Comparison of ENCODE assay signal across 16 cellular contexts in genomic region chr5:179870952-179871351, GRCh38. TPM values are rescaled to one million over a fixed set of nuclear protein-coding genes. Genes with fewer than 3 reads are reported as not detected.
DNase-seq lines count a peak whose midpoint lies in the region; ATAC-seq, FAIRE-seq and TF ChIP-seq lines count a peak whose summit lies in the region.
"Had no signal": no experiment of that assay in that cellular context is flagged by ENCODE, and none has a peak within 500 bp of the region (broad histone marks: within the 10 kb centered on the region; RNA-seq: fewer than 3 reads in every experiment).

No MANE protein-coding gene starts in this region.

- H3K36me3 Mint-ChIP-seq in central memory CD8-positive, alpha-beta T cell (ENCODE audit: insufficient read depth): peaks cover 7% of the 10 kb centered on the region
- H3K36me3 Mint-ChIP-seq in neural progenitor cell: peaks cover 14% of the 10 kb centered on the region
- H3K36me3 Mint-ChIP-seq in activated naive CD4-positive, alpha-beta T cell treated with anti-CD3 and anti-CD28 coated beads, Interleukin-2, amount 50 U/mL, for 72 hours: peaks cover 0 to 5% of the 10 kb centered on the region in 2 donors

- H3K27me3 Mint-ChIP-seq in central memory CD8-positive, alpha-beta T cell: no peaks in the 10 kb centered on the region
- no peaks in the 10 kb centered on the region for H3K27me3 Mint-ChIP-seq in neural progenitor cell (ENCODE audit: insufficient read depth, low read depth)
- H3K27me3 Mint-ChIP-seq: CD4-positive, alpha-beta T cell had no signal

- peaks cover 28% of the 10 kb centered on the region for H3F3A ChIP-seq in neural progenitor cell (ENCODE audit: low read depth)

- TF ChIP-seq POLR2A in HepG2 (IDR thresholded peaks at IDR 0.05; ENCODE audit: insufficient read depth in 1 of 2, low read depth in 2 of 2, low read length in 2 of 2) (no peak), right lobe of liver (IDR thresholded peaks at IDR 0.05) (no peak)

- 84% methylated on average over 2 of the region's 3 CpGs for WGBS in HepG2 (ENCODE audit: low lambda C conversion rate)
- 92% methylated on average over 3 of the region's 3 CpGs for WGBS in right lobe of liver (ENCODE audit: insufficient coverage, low coverage, low lambda C conversion rate, missing lambda C conversion rate)

- BruUV-seq in HepG2 (replicated peaks; lab: Mats Ljungman, UMichigan): no TSS peak

- intact Hi-C loops in HepG2 (cut with micrococcal nuclease; ENCODE audit: unreplicated experiment) (no loop called here), right lobe of liver (cut with DNase I) (no loop called here)

- no peaks in the 10 kb centered on the region for H3K9me3 Mint-ChIP-seq in central memory CD8-positive, alpha-beta T cell
- H3K9me3 Mint-ChIP-seq in neural progenitor cell: no peaks in the 10 kb centered on the region
- no peaks in the 10 kb centered on the region for H3K9me3 Mint-ChIP-seq in activated naive CD4-positive, alpha-beta T cell treated with anti-CD3 and anti-CD28 coated beads, Interleukin-2, amount 50 U/mL, for 72 hours
- H3K9me3 Mint-ChIP-seq: CD4-positive, alpha-beta T cell had no signal

- no peak for TF ChIP-seq RAD21 in HepG2 (CRISPR knock-in tag; IDR thresholded peaks at IDR 0.05)

- H3K9me3 ChIP-seq in HepG2 (ENCODE audit: low read length) (no peaks in the 10 kb centered on the region), right lobe of liver (no peaks in the 10 kb centered on the region), neural progenitor cell (ENCODE audit: low read depth) (no peaks in the 10 kb centered on the region)
- H3K9me3 ChIP-seq: A549, Caco-2 had no signal

- POLR2A ChIA-PET in HepG2 (lab: Yijun Ruan, JAX): no interaction called here

- H3K9ac ChIP-seq in HepG2 (ENCODE audit: insufficient read depth, low read depth, low read length): no peak overlapping the region
- H3K9ac ChIP-seq in neural progenitor cell: no peak overlapping the region

- TF ChIP-seq EP300 in HepG2 (IDR thresholded peaks at IDR 0.05; ENCODE audit: low read depth in 2 of 2, low read length in 2 of 2): no peak
- TF ChIP-seq EP300 in HepG2 (CRISPR knock-in tag; IDR thresholded peaks at IDR 0.05; ENCODE audit: borderline replicate concordance): no peak

- no peak overlapping the region for H3K4me3 ChIP-seq in HepG2 (replicated peaks in 1 of 3; ENCODE audit: insufficient read depth in 1 of 3, low read depth in 2 of 3, low read length in 3 of 3)
- H3K4me3 ChIP-seq in right lobe of liver: no peak overlapping the region
- H3K4me3 ChIP-seq in neural progenitor cell: no peak overlapping the region
- H3K4me3 ChIP-seq: A549, K562 had no signal

- H3K27ac ChIP-seq in HepG2 (ENCODE audit: extremely low read length, insufficient read depth, low read length) (no peak overlapping the region), right lobe of liver (no peak overlapping the region), neural progenitor cell (no peak overlapping the region)
- H3K27ac ChIP-seq: A549 had no signal

- H4K20me1 ChIP-seq in HepG2 (ENCODE audit: insufficient read depth, low read length) (no peaks in the 10 kb centered on the region), neural progenitor cell (ENCODE audit: low read depth) (peaks cover 4% of the 10 kb centered on the region)

- H3K79me2 ChIP-seq in HepG2 (ENCODE audit: insufficient read depth, low read length) (no peaks in the 10 kb centered on the region), neural progenitor cell (ENCODE audit: low read depth) (no peaks in the 10 kb centered on the region)

- CTCF ChIA-PET in HepG2 (lab: Yijun Ruan, JAX; ENCODE audit: low intra/inter-chr PET ratio, low total read pairs): interaction anchor here (1.3 kb wide), 1 partner anchor 220 kb away, joined by 5 read pairs; no protein-coding TSS in a partner anchor

- peak overlapping the region; percentile 35 for H3K27ac Mint-ChIP-seq in central memory CD8-positive, alpha-beta T cell (ENCODE audit: low read depth)
- peak overlapping the region; percentile 89 for H3K27ac Mint-ChIP-seq in neural progenitor cell
- no peak overlapping the region for H3K27ac Mint-ChIP-seq in activated naive CD4-positive, alpha-beta T cell treated with anti-CD3 and anti-CD28 coated beads, Interleukin-2, amount 50 U/mL, for 72 hours
- H3K27ac Mint-ChIP-seq: CD4-positive, alpha-beta T cell had no signal

- no peak overlapping the region for H3K4me2 ChIP-seq in HepG2 (ENCODE audit: low read depth, low read length)
- H3K4me2 ChIP-seq in neural progenitor cell: no peak overlapping the region
- H3K4me2 ChIP-seq: A549 had no signal

- H3K36me3 ChIP-seq in HepG2 (replicated peaks in 1 of 2; ENCODE audit: control insufficient read depth in 1 of 2, insufficient read depth in 2 of 2, low read length in 2 of 2) (peaks cover 27 to 49% of the 10 kb centered on the region in 2 experiments; a peak in 4 of 5 replicates), right lobe of liver (peaks cover 0 to 58% (median 12%) of the 10 kb centered on the region in 4 donors), neural progenitor cell (no peaks in the 10 kb centered on the region)

- DNase-seq in HepG2 (ENCODE audit: low spot score) (no peak), right lobe of liver (no peak), neural progenitor cell (ENCODE audit: low spot score) (no peak), occipital lobe (lab: John Stamatoyannopoulos, UW) (no peak), amniotic stem cell (lab: John Stamatoyannopoulos, UW) (no peak)
- DNase-seq in central memory CD8-positive, alpha-beta T cell (ENCODE audit: low spot score in 2 of 2): no peak
- no peak for DNase-seq in activated CD8-positive, alpha-beta memory T cell treated with anti-CD3 and anti-CD28 coated beads for 24 hours
- DNase-seq in activated naive CD4-positive, alpha-beta T cell treated with anti-CD3 and anti-CD28 coated beads, Interleukin-2, amount 50 U/mL, for 72 hours (ENCODE audit: low spot score in 2 of 2): no peak
- DNase-seq: CD4-positive, alpha-beta T cell; HCEC 1CT; NCI-H510A; OCI-M1 had no signal

- H3K4me3 Mint-ChIP-seq in central memory CD8-positive, alpha-beta T cell: no peak overlapping the region
- no peak overlapping the region for H3K4me3 Mint-ChIP-seq in neural progenitor cell
- H3K4me3 Mint-ChIP-seq: CD4-positive, alpha-beta T cell had no signal

- no peak overlapping the region for H2AFZ ChIP-seq in HepG2 (ENCODE audit: low read length)
- H2AFZ ChIP-seq in neural progenitor cell (replicated peaks): no peak overlapping the region

- no peaks in the 10 kb centered on the region for H3K4me1 Mint-ChIP-seq in central memory CD8-positive, alpha-beta T cell
- peaks cover 6% of the 10 kb centered on the region for H3K4me1 Mint-ChIP-seq in neural progenitor cell

- H3K27me3 ChIP-seq in HepG2 (ENCODE audit: control insufficient read depth in 1 of 2, insufficient read depth in 2 of 2, low read length in 2 of 2): no peaks in the 10 kb centered on the region
- no peaks in the 10 kb centered on the region for H3K27me3 ChIP-seq in right lobe of liver
- no peaks in the 10 kb centered on the region for H3K27me3 ChIP-seq in neural progenitor cell

- TF ChIP-seq CTCF in HepG2 (CRISPR knock-in tag; IDR thresholded peaks at IDR 0.05) (no peak), right lobe of liver (IDR thresholded peaks at IDR 0.05) (no peak), neural progenitor cell (IDR thresholded peaks at IDR 0.05) (no peak)

- H3K4me1 ChIP-seq in HepG2 (ENCODE audit: insufficient read depth, low read length) (no peaks in the 10 kb centered on the region), right lobe of liver (no peaks in the 10 kb centered on the region), neural progenitor cell (peaks cover 20% of the 10 kb centered on the region)
- H3K4me1 ChIP-seq: A549, Caco-2 had no signal

- in situ Hi-C loops in HepG2 (cut with HindIII; ENCODE audit: extremely low pct_ligation_motif_present, low pct_unique_long_range_greater_than_20kb): no loop called here

- ATAC-seq in HepG2 (no peak), right lobe of liver (no peak)
- no peak for ATAC-seq in central memory CD8-positive, alpha-beta T cell (replicated peaks; ENCODE audit: extremely low read depth, poor library complexity, severe bottlenecking)
- ATAC-seq in activated naive CD4-positive, alpha-beta T cell treated with anti-CD3 and anti-CD28 coated beads, Interleukin-2, amount 50 U/mL, for 72 hours: no peak

- FAIRE-seq in HepG2 (lab: Jason Lieb, UNC): no peak
- FAIRE-seq: A549, G401.6 had no signal

RNA-seq across cellular contexts. Expression of gene MRNIP, which starts 12.3 kb away (rescaled TPM):
- 11.3 and 15.5 TPM in 2 replicates for total RNA-seq in HepG2 (2016; rRNA removed; fragmentation: Illumina TruSeq; extraction: Trizol)
- total RNA-seq in HepG2 (2016; cell fraction: cytosol; rRNA removed; fragmentation: Illumina TruSeq; extraction: Trizol; ENCODE audit: low read depth): 5.8 and 6.9 TPM in 2 replicates
- total RNA-seq in HepG2 (2016; cell fraction: insoluble cytoplasmic fraction; rRNA removed; fragmentation: Illumina TruSeq; extraction: Trizol): 9.7 and 18.4 TPM in 2 replicates
- total RNA-seq in HepG2 (2016; cell fraction: membrane; rRNA removed; fragmentation: Illumina TruSeq; extraction: Trizol): 4.5 and 5.1 TPM in 2 replicates
- total RNA-seq in HepG2 (2016; cell fraction: nucleus; rRNA removed; fragmentation: Illumina TruSeq; extraction: Trizol): 22.2 and 24.1 TPM in 2 replicates
- polyA plus RNA-seq in HepG2 (2011; rRNA removed): 32.6 and 34.1 TPM in 2 replicates
- polyA plus RNA-seq in HepG2 (2011; cell fraction: cytosol; rRNA removed): 7.9 and 9.8 TPM in 2 replicates
- 162 and 171 TPM in 2 replicates for polyA plus RNA-seq in HepG2 (2011; cell fraction: nucleus; rRNA removed)
- 19.0 and 22.7 TPM in 2 replicates for polyA plus RNA-seq in HepG2 (2012)
- 1.4 and 1.7 TPM in 2 replicates for polyA plus RNA-seq in HepG2 (2016; cell fraction: cytosol; fragmentation: Illumina TruSeq; extraction: Trizol; ENCODE audit: low read depth)
- polyA plus RNA-seq in HepG2 (2016; cell fraction: insoluble cytoplasmic fraction; fragmentation: Illumina TruSeq; extraction: Trizol; ENCODE audit: low read depth): 8.1 and 8.4 TPM in 2 replicates
- 2.1 and 3.0 TPM in 2 replicates for polyA plus RNA-seq in HepG2 (2016; cell fraction: membrane; fragmentation: Illumina TruSeq; extraction: Trizol; ENCODE audit: low read depth)
- polyA plus RNA-seq in HepG2 (2016; cell fraction: nucleus; fragmentation: Illumina TruSeq; extraction: Trizol; ENCODE audit: insufficient read depth, low read depth): 78.5 and 90.7 TPM in 2 replicates
- polyA minus RNA-seq in HepG2 (2011; rRNA and poly(A)+ RNA removed; ENCODE audit: low replicate concordance): 16.4 and 18.6 TPM in 2 replicates
- polyA minus RNA-seq in HepG2 (2011; cell fraction: cytosol; rRNA and poly(A)+ RNA removed): 2.5 and 4.4 TPM in 2 replicates
- polyA minus RNA-seq in HepG2 (2011; cell fraction: nucleus; rRNA and poly(A)+ RNA removed): 31.4 and 38.0 TPM in 2 replicates
- 10 to 100 TPM in 3 of 6 experiments, 1 to 10 TPM in 3; 4.7 to 14.7 (median 9.0) TPM for total RNA-seq in right lobe of liver
- total RNA-seq in neural progenitor cell (ENCODE audit: low replicate concordance): 68.5 and 73.5 TPM in 2 replicates
- total RNA-seq in occipital lobe: 26.7 TPM
- total RNA-seq in activated naive CD4-positive, alpha-beta T cell treated with anti-CD3 and anti-CD28 coated beads, Interleukin-2, amount 50 U/mL, for 72 hours: 10 to 100 TPM; 15.0 to 25.1 TPM

RNA-seq across cellular contexts. Expression of gene TBC1D9B, which starts 36.7 kb away (rescaled TPM):
- total RNA-seq in HepG2 (2016; rRNA removed; fragmentation: Illumina TruSeq; extraction: Trizol) (26.8 and 35.0 TPM in 2 replicates), right lobe of liver (10 to 100 TPM; 58.7 to 81.9 (median 69.5) TPM), neural progenitor cell (ENCODE audit: low replicate concordance) (26.7 and 60.1 TPM in 2 replicates), occipital lobe (23.9 TPM)
- 16.3 and 18.1 TPM in 2 replicates for total RNA-seq in HepG2 (2016; cell fraction: cytosol; rRNA removed; fragmentation: Illumina TruSeq; extraction: Trizol; ENCODE audit: low read depth)
- 22.4 and 35.5 TPM in 2 replicates for total RNA-seq in HepG2 (2016; cell fraction: insoluble cytoplasmic fraction; rRNA removed; fragmentation: Illumina TruSeq; extraction: Trizol)
- total RNA-seq in HepG2 (2016; cell fraction: membrane; rRNA removed; fragmentation: Illumina TruSeq; extraction: Trizol): 27.6 and 33.0 TPM in 2 replicates
- total RNA-seq in HepG2 (2016; cell fraction: nucleus; rRNA removed; fragmentation: Illumina TruSeq; extraction: Trizol): 34.2 and 36.7 TPM in 2 replicates
- polyA plus RNA-seq in HepG2 (2011; rRNA removed): 50.0 and 59.5 TPM in 2 replicates
- polyA plus RNA-seq in HepG2 (2011; cell fraction: cytosol; rRNA removed): 37.5 and 49.4 TPM in 2 replicates
- 238 and 301 TPM in 2 replicates for polyA plus RNA-seq in HepG2 (2011; cell fraction: nucleus; rRNA removed)
- polyA plus RNA-seq in HepG2 (2012): 31.9 and 43.3 TPM in 2 replicates
- 12.6 and 12.7 TPM in 2 replicates for polyA plus RNA-seq in HepG2 (2016; cell fraction: cytosol; fragmentation: Illumina TruSeq; extraction: Trizol; ENCODE audit: low read depth)
- 23.9 and 30.1 TPM in 2 replicates for polyA plus RNA-seq in HepG2 (2016; cell fraction: insoluble cytoplasmic fraction; fragmentation: Illumina TruSeq; extraction: Trizol; ENCODE audit: low read depth)
- polyA plus RNA-seq in HepG2 (2016; cell fraction: membrane; fragmentation: Illumina TruSeq; extraction: Trizol; ENCODE audit: low read depth): 21.4 and 23.2 TPM in 2 replicates
- polyA plus RNA-seq in HepG2 (2016; cell fraction: nucleus; fragmentation: Illumina TruSeq; extraction: Trizol; ENCODE audit: insufficient read depth, low read depth): 77.4 and 83.8 TPM in 2 replicates
- polyA minus RNA-seq in HepG2 (2011; rRNA and poly(A)+ RNA removed; ENCODE audit: low replicate concordance): 111 and 116 TPM in 2 replicates
- 34.3 and 37.3 TPM in 2 replicates for polyA minus RNA-seq in HepG2 (2011; cell fraction: cytosol; rRNA and poly(A)+ RNA removed)
- 73.2 and 88.6 TPM in 2 replicates for polyA minus RNA-seq in HepG2 (2011; cell fraction: nucleus; rRNA and poly(A)+ RNA removed)
- total RNA-seq in activated naive CD4-positive, alpha-beta T cell treated with anti-CD3 and anti-CD28 coated beads, Interleukin-2, amount 50 U/mL, for 72 hours: 100 to 1,000 TPM in 1 of 2 donors, 10 to 100 TPM in 1; 21.2 to 153 TPM

RNA-seq across cellular contexts. Expression of gene SQSTM1, which starts 50.2 kb away (rescaled TPM):
- total RNA-seq in HepG2 (2016; rRNA removed; fragmentation: Illumina TruSeq; extraction: Trizol) (160 and 161 TPM in 2 replicates), right lobe of liver (1,000 to 10,000 TPM in 2 of 6 experiments, 100 to 1,000 TPM in 4; 195 to 1,174 (median 649) TPM), neural progenitor cell (ENCODE audit: low replicate concordance) (27.6 and 55.0 TPM in 2 replicates), occipital lobe (53.5 TPM)
- 45.2 and 49.8 TPM in 2 replicates for total RNA-seq in HepG2 (2016; cell fraction: cytosol; rRNA removed; fragmentation: Illumina TruSeq; extraction: Trizol; ENCODE audit: low read depth)
- total RNA-seq in HepG2 (2016; cell fraction: insoluble cytoplasmic fraction; rRNA removed; fragmentation: Illumina TruSeq; extraction: Trizol): 158 and 162 TPM in 2 replicates
- total RNA-seq in HepG2 (2016; cell fraction: membrane; rRNA removed; fragmentation: Illumina TruSeq; extraction: Trizol): 63.1 and 66.1 TPM in 2 replicates
- 98.3 and 116 TPM in 2 replicates for total RNA-seq in HepG2 (2016; cell fraction: nucleus; rRNA removed; fragmentation: Illumina TruSeq; extraction: Trizol)
- polyA plus RNA-seq in HepG2 (2011; rRNA removed): 90.9 and 126 TPM in 2 replicates
- 81.2 and 85.2 TPM in 2 replicates for polyA plus RNA-seq in HepG2 (2011; cell fraction: cytosol; rRNA removed)
- 240 and 268 TPM in 2 replicates for polyA plus RNA-seq in HepG2 (2011; cell fraction: nucleus; rRNA removed)
- polyA plus RNA-seq in HepG2 (2012): 80.8 and 157 TPM in 2 replicates
- 43.0 and 45.0 TPM in 2 replicates for polyA plus RNA-seq in HepG2 (2016; cell fraction: cytosol; fragmentation: Illumina TruSeq; extraction: Trizol; ENCODE audit: low read depth)
- 179 and 191 TPM in 2 replicates for polyA plus RNA-seq in HepG2 (2016; cell fraction: insoluble cytoplasmic fraction; fragmentation: Illumina TruSeq; extraction: Trizol; ENCODE audit: low read depth)
- 48.5 and 49.4 TPM in 2 replicates for polyA plus RNA-seq in HepG2 (2016; cell fraction: membrane; fragmentation: Illumina TruSeq; extraction: Trizol; ENCODE audit: low read depth)
- polyA plus RNA-seq in HepG2 (2016; cell fraction: nucleus; fragmentation: Illumina TruSeq; extraction: Trizol; ENCODE audit: insufficient read depth, low read depth): 190 and 194 TPM in 2 replicates
- polyA minus RNA-seq in HepG2 (2011; rRNA and poly(A)+ RNA removed; ENCODE audit: low replicate concordance): 245 and 268 TPM in 2 replicates
- 106 and 114 TPM in 2 replicates for polyA minus RNA-seq in HepG2 (2011; cell fraction: cytosol; rRNA and poly(A)+ RNA removed)
- 238 and 284 TPM in 2 replicates for polyA minus RNA-seq in HepG2 (2011; cell fraction: nucleus; rRNA and poly(A)+ RNA removed)
- total RNA-seq in activated naive CD4-positive, alpha-beta T cell treated with anti-CD3 and anti-CD28 coated beads, Interleukin-2, amount 50 U/mL, for 72 hours: 100 to 1,000 TPM; 120 to 163 TPM

Comparison
In these comparisons a context has a peak if more than half of its experiments do, and no peak if none do; other contexts are left out.
1. H3K27ac Mint-ChIP-seq: peak in central memory CD8-positive, alpha-beta T cell (single experiment) and neural progenitor cell (single experiment); none in activated naive CD4-positive, alpha-beta T cell treated with anti-CD3 and anti-CD28 coated beads, Interleukin-2, amount 50 U/mL, for 72 hours (0 of 2).